In genomic region chr7:151038951-151039849, GRCh38 we compare ENCODE assay signal across 1 cellular context.
TF ChIP-seq lines count a peak whose summit lies in the region.

No MANE protein-coding gene starts in this region.

TF ChIP-seq in HEK293, 187 proteins besides CTCF, POLR2A, EP300 and RAD21 (continued from another document and continues in another):
- no peak for TF ChIP-seq ZNF148 (tag by site-specific recombination; IDR thresholded peaks at IDR 0.05; ENCODE audit: borderline replicate concordance)
- TF ChIP-seq YY2 (tag by site-specific recombination; IDR thresholded peaks at IDR 0.05): no peak
- no peak for TF ChIP-seq HOXD13 (CRISPR knock-in tag; IDR thresholded peaks at IDR 0.05; ENCODE audit: borderline replicate concordance)
- TF ChIP-seq, protein P1, sequence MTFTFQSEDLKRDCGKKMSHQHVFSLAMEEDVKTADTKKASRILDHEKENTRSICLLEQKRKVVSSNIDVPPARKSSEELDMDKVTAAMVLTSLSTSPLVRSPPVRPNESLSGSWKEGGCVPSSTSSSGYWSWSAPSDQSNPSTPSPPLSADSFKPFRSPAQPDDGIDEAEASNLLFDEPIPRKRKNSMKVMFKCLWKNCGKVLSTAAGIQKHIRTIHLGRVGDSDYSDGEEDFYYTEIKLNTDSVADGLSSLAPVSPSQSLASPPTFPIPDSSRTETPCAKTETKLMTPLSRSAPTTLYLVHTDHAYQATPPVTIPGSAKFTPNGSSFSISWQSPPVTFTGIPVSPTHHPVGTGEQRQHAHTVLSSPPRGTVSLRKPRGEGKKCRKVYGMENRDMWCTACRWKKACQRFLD (tag by site-specific recombination; IDR thresholded peaks at IDR 0.05): no peak
- no peak for TF ChIP-seq ZNF433 (tag by site-specific recombination; IDR thresholded peaks at IDR 0.05; ENCODE audit: low read depth)
- TF ChIP-seq ZNF785 (tag by site-specific recombination; IDR thresholded peaks at IDR 0.05): no peak
- peak; percentile 48; the same call in 1 of the 2 replicates for TF ChIP-seq ZFP69B (tag by site-specific recombination; IDR thresholded peaks at IDR 0.05)
- TF ChIP-seq ZNF560 (tag by site-specific recombination; IDR thresholded peaks at IDR 0.05; ENCODE audit: borderline replicate concordance): no peak
- TF ChIP-seq ZNF423 (tag by site-specific recombination; IDR thresholded peaks at IDR 0.05): no peak
- TF ChIP-seq ZEB2 (tag by site-specific recombination; IDR thresholded peaks at IDR 0.05): 0 out of 2 replicates have a peak, but pooled peaks have one; percentile 26
- no peak; the same call in 1 of the 2 replicates for TF ChIP-seq OSR2 (tag by site-specific recombination; IDR thresholded peaks at IDR 0.05)
- TF ChIP-seq ZNF623 (tag by site-specific recombination; IDR thresholded peaks at IDR 0.05): no peak
- TF ChIP-seq ZNF585B (tag by site-specific recombination; IDR thresholded peaks at IDR 0.05): no peak
- TF ChIP-seq ZNF473 (tag by site-specific recombination; IDR thresholded peaks at IDR 0.05): no peak
- no peak for TF ChIP-seq KLF16 (tag by site-specific recombination; IDR thresholded peaks at IDR 0.05)
- no peak for TF ChIP-seq ZNF112 (tag by site-specific recombination; IDR thresholded peaks at IDR 0.05)
- peak; percentile 38 for TF ChIP-seq SP3 (tag by site-specific recombination; IDR thresholded peaks at IDR 0.05)
- peak; percentile 71 for TF ChIP-seq GLIS1 (tag by site-specific recombination; IDR thresholded peaks at IDR 0.05)
- TF ChIP-seq ZSCAN16 (tag by site-specific recombination; IDR thresholded peaks at IDR 0.05): no peak
- no peak for TF ChIP-seq ZNF239 (tag by site-specific recombination; IDR thresholded peaks at IDR 0.05)
- TF ChIP-seq ZNF791 (tag by site-specific recombination; IDR thresholded peaks at IDR 0.05): no peak
- no peak for TF ChIP-seq ZNF530 (tag by site-specific recombination; IDR thresholded peaks at IDR 0.05; ENCODE audit: low read depth)
- TF ChIP-seq OVOL3 (tag by site-specific recombination; IDR thresholded peaks at IDR 0.05): no peak
- no peak for TF ChIP-seq ZSCAN23 (tag by site-specific recombination; IDR thresholded peaks at IDR 0.05)
- TF ChIP-seq ZBTB11 (tag by site-specific recombination; conservative IDR thresholded peaks at IDR 0.05; ENCODE audit: low read depth): no peak
- TF ChIP-seq, protein P2, sequence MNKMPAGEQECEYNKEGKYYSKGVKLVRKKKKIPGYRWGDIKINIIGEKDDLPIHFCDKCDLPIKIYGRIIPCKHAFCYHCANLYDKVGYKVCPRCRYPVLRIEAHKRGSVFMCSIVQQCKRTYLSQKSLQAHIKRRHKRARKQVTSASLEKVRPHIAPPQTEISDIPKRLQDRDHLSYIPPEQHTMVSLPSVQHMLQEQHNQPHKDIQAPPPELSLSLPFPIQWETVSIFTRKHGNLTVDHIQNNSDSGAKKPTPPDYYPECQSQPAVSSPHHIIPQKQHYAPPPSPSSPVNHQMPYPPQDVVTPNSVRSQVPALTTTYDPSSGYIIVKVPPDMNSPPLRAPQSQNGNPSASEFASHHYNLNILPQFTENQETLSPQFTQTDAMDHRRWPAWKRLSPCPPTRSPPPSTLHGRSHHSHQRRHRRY (tag by site-specific recombination; IDR thresholded peaks at IDR 0.05): no peak
- TF ChIP-seq ZNF629 (tag by site-specific recombination; IDR thresholded peaks at IDR 0.05): peak; percentile 34
- no peak for TF ChIP-seq ZNF248 (tag by site-specific recombination; IDR thresholded peaks at IDR 0.05)
- TF ChIP-seq ZNF23 (tag by site-specific recombination; IDR thresholded peaks at IDR 0.05; ENCODE audit: borderline replicate concordance): no peak
- no peak for TF ChIP-seq ZNF670 (tag by site-specific recombination; IDR thresholded peaks at IDR 0.05; ENCODE audit: low read depth)
- no peak for TF ChIP-seq ZNF311 (tag by site-specific recombination; IDR thresholded peaks at IDR 0.05; ENCODE audit: borderline replicate concordance)
- TF ChIP-seq ZNF449 (tag by site-specific recombination; IDR thresholded peaks at IDR 0.05): peak; percentile 70
- TF ChIP-seq ZNF777 (tag by site-specific recombination; IDR thresholded peaks at IDR 0.05; ENCODE audit: borderline replicate concordance): no peak
- no peak for TF ChIP-seq ZBTB20 (tag by site-specific recombination; IDR thresholded peaks at IDR 0.05)
- TF ChIP-seq KLF1 (tag by site-specific recombination; IDR thresholded peaks at IDR 0.05): peak; percentile 32; the same call in 1 of the 2 replicates
- TF ChIP-seq ZNF266 (tag by site-specific recombination; IDR thresholded peaks at IDR 0.05; ENCODE audit: low read depth): no peak
- TF ChIP-seq ZNF658 (tag by site-specific recombination; IDR thresholded peaks at IDR 0.05): no peak
- no peak for TF ChIP-seq MZF1 (tag by site-specific recombination; IDR thresholded peaks at IDR 0.05; ENCODE audit: borderline replicate concordance)
- TF ChIP-seq ZNF335 (tag by site-specific recombination; conservative IDR thresholded peaks at IDR 0.05): peak; percentile 89
- no peak for TF ChIP-seq ZNF654 (tag by site-specific recombination; IDR thresholded peaks at IDR 0.05; ENCODE audit: low read depth)
- TF ChIP-seq ZBTB17 (tag by site-specific recombination; IDR thresholded peaks at IDR 0.05): peak; percentile 35
- 0 out of 2 replicates have a peak, but pooled peaks have one; percentile 16 for TF ChIP-seq ZNF394 (tag by site-specific recombination; IDR thresholded peaks at IDR 0.05; ENCODE audit: borderline replicate concordance)
- TF ChIP-seq WT1 (tag by site-specific recombination; IDR thresholded peaks at IDR 0.05): peak; percentile 71
- TF ChIP-seq ZNF354C (tag by site-specific recombination; IDR thresholded peaks at IDR 0.05; ENCODE audit: borderline replicate concordance, low read depth): no peak
- TF ChIP-seq ZXDB (tag by site-specific recombination; IDR thresholded peaks at IDR 0.05): peak; percentile 29; the same call in 1 of the 2 replicates
- no peak for TF ChIP-seq ZBTB26 (tag by site-specific recombination; optimal IDR thresholded peaks at IDR 0.05)
- no peak for TF ChIP-seq GFI1B (tag by site-specific recombination; IDR thresholded peaks at IDR 0.05)
- no peak for TF ChIP-seq ZNF548 (tag by site-specific recombination; IDR thresholded peaks at IDR 0.05)
- TF ChIP-seq ZNF302 (tag by site-specific recombination; IDR thresholded peaks at IDR 0.05; ENCODE audit: low read depth): no peak
- TF ChIP-seq BCL11A (tag by site-specific recombination; IDR thresholded peaks at IDR 0.05; ENCODE audit: low read depth): no peak
- no peak for TF ChIP-seq ATF2 (tag by site-specific recombination; IDR thresholded peaks at IDR 0.05; ENCODE audit: low read depth)
- TF ChIP-seq KLF9 (tag by site-specific recombination; IDR thresholded peaks at IDR 0.05; ENCODE audit: low read depth): no peak
- TF ChIP-seq, protein P3, sequence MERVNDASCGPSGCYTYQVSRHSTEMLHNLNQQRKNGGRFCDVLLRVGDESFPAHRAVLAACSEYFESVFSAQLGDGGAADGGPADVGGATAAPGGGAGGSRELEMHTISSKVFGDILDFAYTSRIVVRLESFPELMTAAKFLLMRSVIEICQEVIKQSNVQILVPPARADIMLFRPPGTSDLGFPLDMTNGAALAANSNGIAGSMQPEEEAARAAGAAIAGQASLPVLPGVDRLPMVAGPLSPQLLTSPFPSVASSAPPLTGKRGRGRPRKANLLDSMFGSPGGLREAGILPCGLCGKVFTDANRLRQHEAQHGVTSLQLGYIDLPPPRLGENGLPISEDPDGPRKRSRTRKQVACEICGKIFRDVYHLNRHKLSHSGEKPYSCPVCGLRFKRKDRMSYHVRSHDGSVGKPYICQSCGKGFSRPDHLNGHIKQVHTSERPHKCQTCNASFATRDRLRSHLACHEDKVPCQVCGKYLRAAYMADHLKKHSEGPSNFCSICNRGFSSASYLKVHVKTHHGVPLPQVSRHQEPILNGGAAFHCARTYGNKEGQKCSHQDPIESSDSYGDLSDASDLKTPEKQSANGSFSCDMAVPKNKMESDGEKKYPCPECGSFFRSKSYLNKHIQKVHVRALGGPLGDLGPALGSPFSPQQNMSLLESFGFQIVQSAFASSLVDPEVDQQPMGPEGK (tag by site-specific recombination; IDR thresholded peaks at IDR 0.05): peak; percentile 87
- TF ChIP-seq ZSCAN30 (tag by site-specific recombination; IDR thresholded peaks at IDR 0.05): no peak
- TF ChIP-seq ZNF677 (tag by site-specific recombination; IDR thresholded peaks at IDR 0.05): no peak
- TF ChIP-seq, protein P4, sequence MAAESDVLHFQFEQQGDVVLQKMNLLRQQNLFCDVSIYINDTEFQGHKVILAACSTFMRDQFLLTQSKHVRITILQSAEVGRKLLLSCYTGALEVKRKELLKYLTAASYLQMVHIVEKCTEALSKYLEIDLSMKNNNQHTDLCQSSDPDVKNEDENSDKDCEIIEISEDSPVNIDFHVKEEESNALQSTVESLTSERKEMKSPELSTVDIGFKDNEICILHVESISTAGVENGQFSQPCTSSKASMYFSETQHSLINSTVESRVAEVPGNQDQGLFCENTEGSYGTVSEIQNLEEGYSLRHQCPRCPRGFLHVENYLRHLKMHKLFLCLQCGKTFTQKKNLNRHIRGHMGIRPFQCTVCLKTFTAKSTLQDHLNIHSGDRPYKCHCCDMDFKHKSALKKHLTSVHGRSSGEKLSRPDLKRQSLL (tag by site-specific recombination; IDR thresholded peaks at IDR 0.05): no peak
- no peak for TF ChIP-seq ZNF391 (tag by site-specific recombination; IDR thresholded peaks at IDR 0.05; ENCODE audit: borderline replicate concordance, low read depth)
- TF ChIP-seq ZNF792 (tag by site-specific recombination; IDR thresholded peaks at IDR 0.05): no peak
